ENCODE assay signal across 21 cellular contexts in genomic region chr3:154130540-154130939, GRCh38. TPM values are rescaled to one million over a fixed set of nuclear protein-coding genes. Genes with fewer than 3 reads are reported as not detected.
"Had no signal": no experiment of that assay in that cellular context is flagged by ENCODE, and none has a peak within 500 bp of the region (broad histone marks: within the 10 kb centered on the region; RNA-seq: fewer than 3 reads in every experiment).

No MANE protein-coding gene starts in this region.

- H3K27ac ChIP-seq: spleen, upper lobe of left lung had no signal

- H3K4me3 ChIP-seq: spleen, upper lobe of left lung had no signal

- H3K4me3 Mint-ChIP-seq: activated CD4-positive, alpha-beta memory T cell treated with anti-CD3 and anti-CD28 coated beads for 36 hours; activated naive CD4-positive, alpha-beta T cell treated with anti-CD3 and anti-CD28 coated beads for 36 hours; dendritic cell treated with granulocyte-macrophage colony-stimulating factor and Interleukin-4, amounts not matched to agents 40 ng/mL and 50 ng/mL, for 4 days; memory B cell; T-helper 17 cell had no signal

- H3K27ac Mint-ChIP-seq: activated CD4-positive, alpha-beta memory T cell treated with anti-CD3 and anti-CD28 coated beads for 36 hours; activated naive CD4-positive, alpha-beta T cell treated with anti-CD3 and anti-CD28 coated beads for 36 hours; dendritic cell treated with granulocyte-macrophage colony-stimulating factor and Interleukin-4, amounts not matched to agents 40 ng/mL and 50 ng/mL, for 4 days; memory B cell; T-helper 17 cell had no signal

- H3K27me3 Mint-ChIP-seq: dendritic cell treated with granulocyte-macrophage colony-stimulating factor and Interleukin-4, amounts not matched to agents 40 ng/mL and 50 ng/mL, for 4 days had no signal

- H3K9me3 ChIP-seq: spleen, upper lobe of left lung had no signal

- H3K27me3 ChIP-seq: spleen, upper lobe of left lung had no signal

- DNase-seq: activated CD4-positive, alpha-beta memory T cell treated with anti-CD3 and anti-CD28 coated beads for 36 hours; activated CD4-positive, alpha-beta T cell treated with anti-CD3 and anti-CD28 coated beads for 48 hours; activated effector memory CD4-positive, alpha-beta T cell treated with Interleukin-2 at 50 U/mL for 16 hours; activated naive CD4-positive, alpha-beta T cell treated with anti-CD3 and anti-CD28 coated beads for 36 hours; activated T-cell treated with anti-CD3 and anti-CD28 coated beads, Interleukin-2, amount 50 U/mL, for 48 hours; caudate nucleus; effector CD4-positive, alpha-beta T cell; erythroblast; head of caudate nucleus; hypothalamus; left colon; nucleus accumbens; spleen; stimulated activated CD4-positive, alpha-beta T cell treated with anti-CD3 and anti-CD28 coated beads, Interleukin-4, amount 100 ng/mL, for 1 hour; stimulated activated naive CD4-positive, alpha-beta T cell; SW 1271; T-helper 17 cell; upper lobe of left lung had no signal

- ATAC-seq: left colon, T-helper 17 cell had no signal

- H3K36me3 Mint-ChIP-seq: activated CD4-positive, alpha-beta memory T cell treated with anti-CD3 and anti-CD28 coated beads for 36 hours; memory B cell had no signal

- H3K4me1 Mint-ChIP-seq: memory B cell, T-helper 17 cell had no signal

- H3K36me3 ChIP-seq: spleen, upper lobe of left lung had no signal

- H3K4me1 ChIP-seq: spleen had no signal

- H3K9me3 Mint-ChIP-seq: activated CD4-positive, alpha-beta memory T cell treated with anti-CD3 and anti-CD28 coated beads for 36 hours; activated naive CD4-positive, alpha-beta T cell treated with anti-CD3 and anti-CD28 coated beads for 36 hours; brain; dendritic cell treated with granulocyte-macrophage colony-stimulating factor and Interleukin-4, amounts not matched to agents 40 ng/mL and 50 ng/mL, for 4 days; memory B cell had no signal

RNA-seq across cellular contexts. Expression of gene ARHGEF26, which starts 9.3 kb away (rescaled TPM):
- total RNA-seq: T-helper 17 cell had no signal
